ENCODE assay signal across 1 cellular context in the genomic region with DNA sequence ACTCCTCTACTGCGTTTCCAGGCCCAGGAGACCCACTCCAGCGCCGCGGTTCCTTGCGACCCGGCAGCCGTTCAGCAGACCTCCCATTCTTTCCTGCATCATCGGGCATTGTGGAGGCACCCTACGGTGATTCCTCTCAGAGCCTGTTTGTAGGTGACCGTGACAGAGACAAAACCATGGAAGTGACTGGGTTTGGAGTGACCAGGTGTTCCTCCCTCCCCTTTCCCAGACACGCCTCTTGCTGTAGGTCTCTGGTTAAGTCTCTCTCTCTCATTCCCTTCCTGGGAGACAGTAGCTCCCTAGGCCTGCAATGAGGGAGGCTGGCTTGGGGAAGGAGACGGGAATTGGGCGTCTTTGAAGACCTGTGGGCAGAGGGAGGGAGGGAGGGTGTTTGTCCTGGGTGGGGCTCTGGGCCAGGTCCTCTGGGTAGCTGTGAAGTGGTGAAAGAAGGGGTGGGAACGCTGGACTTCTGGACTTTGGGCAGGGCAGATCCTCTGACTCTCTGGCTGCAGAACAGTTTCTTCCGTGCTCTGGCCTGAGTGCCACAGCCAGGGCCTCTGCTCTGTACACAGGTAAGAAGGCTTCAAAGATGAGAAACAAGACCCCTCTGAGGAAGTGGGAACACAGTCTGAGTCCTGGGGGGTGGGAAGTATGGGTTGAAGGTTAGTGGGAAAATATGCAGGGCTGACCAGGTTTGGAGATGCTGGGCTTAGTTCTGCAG.
TF ChIP-seq lines count a peak whose summit lies in the region.

No MANE protein-coding gene starts in this region.

TF ChIP-seq in HepG2, 621 proteins besides CTCF, POLR2A, EP300 and RAD21 (continued from another document and continues in another):
- TF ChIP-seq, protein P1, sequence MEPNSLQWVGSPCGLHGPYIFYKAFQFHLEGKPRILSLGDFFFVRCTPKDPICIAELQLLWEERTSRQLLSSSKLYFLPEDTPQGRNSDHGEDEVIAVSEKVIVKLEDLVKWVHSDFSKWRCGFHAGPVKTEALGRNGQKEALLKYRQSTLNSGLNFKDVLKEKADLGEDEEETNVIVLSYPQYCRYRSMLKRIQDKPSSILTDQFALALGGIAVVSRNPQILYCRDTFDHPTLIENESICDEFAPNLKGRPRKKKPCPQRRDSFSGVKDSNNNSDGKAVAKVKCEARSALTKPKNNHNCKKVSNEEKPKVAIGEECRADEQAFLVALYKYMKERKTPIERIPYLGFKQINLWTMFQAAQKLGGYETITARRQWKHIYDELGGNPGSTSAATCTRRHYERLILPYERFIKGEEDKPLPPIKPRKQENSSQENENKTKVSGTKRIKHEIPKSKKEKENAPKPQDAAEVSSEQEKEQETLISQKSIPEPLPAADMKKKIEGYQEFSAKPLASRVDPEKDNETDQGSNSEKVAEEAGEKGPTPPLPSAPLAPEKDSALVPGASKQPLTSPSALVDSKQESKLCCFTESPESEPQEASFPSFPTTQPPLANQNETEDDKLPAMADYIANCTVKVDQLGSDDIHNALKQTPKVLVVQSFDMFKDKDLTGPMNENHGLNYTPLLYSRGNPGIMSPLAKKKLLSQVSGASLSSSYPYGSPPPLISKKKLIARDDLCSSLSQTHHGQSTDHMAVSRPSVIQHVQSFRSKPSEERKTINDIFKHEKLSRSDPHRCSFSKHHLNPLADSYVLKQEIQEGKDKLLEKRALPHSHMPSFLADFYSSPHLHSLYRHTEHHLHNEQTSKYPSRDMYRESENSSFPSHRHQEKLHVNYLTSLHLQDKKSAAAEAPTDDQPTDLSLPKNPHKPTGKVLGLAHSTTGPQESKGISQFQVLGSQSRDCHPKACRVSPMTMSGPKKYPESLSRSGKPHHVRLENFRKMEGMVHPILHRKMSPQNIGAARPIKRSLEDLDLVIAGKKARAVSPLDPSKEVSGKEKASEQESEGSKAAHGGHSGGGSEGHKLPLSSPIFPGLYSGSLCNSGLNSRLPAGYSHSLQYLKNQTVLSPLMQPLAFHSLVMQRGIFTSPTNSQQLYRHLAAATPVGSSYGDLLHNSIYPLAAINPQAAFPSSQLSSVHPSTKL (CRISPR knock-in tag; IDR thresholded peaks at IDR 0.05) = peak; percentile 64
- no peak for TF ChIP-seq ZNF253 (CRISPR knock-in tag; IDR thresholded peaks at IDR 0.05; ENCODE audit: borderline replicate concordance)
- TF ChIP-seq MXD4 (CRISPR knock-in tag; IDR thresholded peaks at IDR 0.05) = no peak
- TF ChIP-seq SP5 (CRISPR knock-in tag; IDR thresholded peaks at IDR 0.05; ENCODE audit: borderline replicate concordance, low read depth) = peak; percentile 98
- peak; percentile 91 for TF ChIP-seq GLI4 (CRISPR knock-in tag; IDR thresholded peaks at IDR 0.05; ENCODE audit: borderline replicate concordance)
- TF ChIP-seq, protein P2, sequence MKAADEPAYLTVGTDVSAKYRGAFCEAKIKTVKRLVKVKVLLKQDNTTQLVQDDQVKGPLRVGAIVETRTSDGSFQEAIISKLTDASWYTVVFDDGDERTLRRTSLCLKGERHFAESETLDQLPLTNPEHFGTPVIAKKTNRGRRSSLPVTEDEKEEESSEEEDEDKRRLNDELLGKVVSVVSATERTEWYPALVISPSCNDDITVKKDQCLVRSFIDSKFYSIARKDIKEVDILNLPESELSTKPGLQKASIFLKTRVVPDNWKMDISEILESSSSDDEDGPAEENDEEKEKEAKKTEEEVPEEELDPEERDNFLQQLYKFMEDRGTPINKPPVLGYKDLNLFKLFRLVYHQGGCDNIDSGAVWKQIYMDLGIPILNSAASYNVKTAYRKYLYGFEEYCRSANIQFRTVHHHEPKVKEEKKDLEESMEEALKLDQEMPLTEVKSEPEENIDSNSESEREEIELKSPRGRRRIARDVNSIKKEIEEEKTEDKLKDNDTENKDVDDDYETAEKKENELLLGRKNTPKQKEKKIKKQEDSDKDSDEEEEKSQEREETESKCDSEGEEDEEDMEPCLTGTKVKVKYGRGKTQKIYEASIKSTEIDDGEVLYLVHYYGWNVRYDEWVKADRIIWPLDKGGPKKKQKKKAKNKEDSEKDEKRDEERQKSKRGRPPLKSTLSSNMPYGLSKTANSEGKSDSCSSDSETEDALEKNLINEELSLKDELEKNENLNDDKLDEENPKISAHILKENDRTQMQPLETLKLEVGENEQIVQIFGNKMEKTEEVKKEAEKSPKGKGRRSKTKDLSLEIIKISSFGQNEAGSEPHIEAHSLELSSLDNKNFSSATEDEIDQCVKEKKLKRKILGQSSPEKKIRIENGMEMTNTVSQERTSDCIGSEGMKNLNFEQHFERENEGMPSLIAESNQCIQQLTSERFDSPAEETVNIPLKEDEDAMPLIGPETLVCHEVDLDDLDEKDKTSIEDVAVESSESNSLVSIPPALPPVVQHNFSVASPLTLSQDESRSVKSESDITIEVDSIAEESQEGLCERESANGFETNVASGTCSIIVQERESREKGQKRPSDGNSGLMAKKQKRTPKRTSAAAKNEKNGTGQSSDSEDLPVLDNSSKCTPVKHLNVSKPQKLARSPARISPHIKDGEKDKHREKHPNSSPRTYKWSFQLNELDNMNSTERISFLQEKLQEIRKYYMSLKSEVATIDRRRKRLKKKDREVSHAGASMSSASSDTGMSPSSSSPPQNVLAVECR (CRISPR knock-in tag; IDR thresholded peaks at IDR 0.05; ENCODE audit: borderline replicate concordance) = peak; percentile 56
- TF ChIP-seq CCDC6 (CRISPR knock-in tag; IDR thresholded peaks at IDR 0.05) = peak; percentile 47; the same call in 1 of the 2 replicates
- TF ChIP-seq MXI1 (IDR thresholded peaks at IDR 0.05; ENCODE audit: borderline replicate concordance, low read depth, low read length) = 0 out of 3 replicates have a peak, but pooled peaks have one; percentile 5
- TF ChIP-seq ELF1 (CRISPR knock-in tag; IDR thresholded peaks at IDR 0.05) = peak; percentile 62; the same call in 1 of the 2 replicates
- TF ChIP-seq, protein P3, sequence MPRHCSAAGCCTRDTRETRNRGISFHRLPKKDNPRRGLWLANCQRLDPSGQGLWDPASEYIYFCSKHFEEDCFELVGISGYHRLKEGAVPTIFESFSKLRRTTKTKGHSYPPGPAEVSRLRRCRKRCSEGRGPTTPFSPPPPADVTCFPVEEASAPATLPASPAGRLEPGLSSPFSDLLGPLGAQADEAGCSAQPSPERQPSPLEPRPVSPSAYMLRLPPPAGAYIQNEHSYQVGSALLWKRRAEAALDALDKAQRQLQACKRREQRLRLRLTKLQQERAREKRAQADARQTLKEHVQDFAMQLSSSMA (CRISPR knock-in tag; IDR thresholded peaks at IDR 0.05) = 0 out of 2 replicates have a peak, but pooled peaks have one; percentile 0
- TF ChIP-seq, protein P4, sequence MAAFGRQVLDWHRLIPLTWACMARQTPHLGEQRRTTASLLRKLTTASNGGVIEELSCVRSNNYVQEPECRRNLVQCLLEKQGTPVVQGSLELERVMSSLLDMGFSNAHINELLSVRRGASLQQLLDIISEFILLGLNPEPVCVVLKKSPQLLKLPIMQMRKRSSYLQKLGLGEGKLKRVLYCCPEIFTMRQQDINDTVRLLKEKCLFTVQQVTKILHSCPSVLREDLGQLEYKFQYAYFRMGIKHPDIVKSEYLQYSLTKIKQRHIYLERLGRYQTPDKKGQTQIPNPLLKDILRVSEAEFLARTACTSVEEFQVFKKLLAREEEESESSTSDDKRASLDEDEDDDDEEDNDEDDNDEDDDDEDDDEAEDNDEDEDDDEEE (CRISPR knock-in tag; IDR thresholded peaks at IDR 0.05) = no peak
- TF ChIP-seq MEF2D (CRISPR knock-in tag; IDR thresholded peaks at IDR 0.05) = peak; percentile 78
- TF ChIP-seq ZNF83 (CRISPR knock-in tag; IDR thresholded peaks at IDR 0.05; ENCODE audit: borderline replicate concordance) = peak; percentile 52; the same call in 1 of the 2 replicates
- peak; percentile 83 for TF ChIP-seq ZSCAN29 (CRISPR knock-in tag; conservative IDR thresholded peaks at IDR 0.05)
- TF ChIP-seq, protein P5, sequence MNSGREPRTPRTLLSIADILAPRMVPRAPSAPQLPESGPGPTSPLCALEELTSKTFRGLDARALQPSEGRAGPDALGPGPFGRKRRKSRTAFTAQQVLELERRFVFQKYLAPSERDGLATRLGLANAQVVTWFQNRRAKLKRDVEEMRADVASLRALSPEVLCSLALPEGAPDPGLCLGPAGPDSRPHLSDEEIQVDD (CRISPR knock-in tag; IDR thresholded peaks at IDR 0.05; ENCODE audit: borderline replicate concordance) = 0 out of 2 replicates have a peak, but pooled peaks have one; percentile 19
- TF ChIP-seq, protein P6, sequence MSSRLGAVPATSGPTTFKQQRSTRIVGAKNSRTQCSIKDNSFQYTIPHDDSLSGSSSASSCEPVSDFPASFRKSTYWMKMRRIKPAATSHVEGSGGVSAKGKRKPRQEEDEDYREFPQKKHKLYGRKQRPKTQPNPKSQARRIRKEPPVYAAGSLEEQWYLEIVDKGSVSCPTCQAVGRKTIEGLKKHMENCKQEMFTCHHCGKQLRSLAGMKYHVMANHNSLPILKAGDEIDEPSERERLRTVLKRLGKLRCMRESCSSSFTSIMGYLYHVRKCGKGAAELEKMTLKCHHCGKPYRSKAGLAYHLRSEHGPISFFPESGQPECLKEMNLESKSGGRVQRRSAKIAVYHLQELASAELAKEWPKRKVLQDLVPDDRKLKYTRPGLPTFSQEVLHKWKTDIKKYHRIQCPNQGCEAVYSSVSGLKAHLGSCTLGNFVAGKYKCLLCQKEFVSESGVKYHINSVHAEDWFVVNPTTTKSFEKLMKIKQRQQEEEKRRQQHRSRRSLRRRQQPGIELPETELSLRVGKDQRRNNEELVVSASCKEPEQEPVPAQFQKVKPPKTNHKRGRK (CRISPR knock-in tag; IDR thresholded peaks at IDR 0.05) = no peak; the same call in 1 of the 2 replicates
- no peak for TF ChIP-seq CREB1 (IDR thresholded peaks at IDR 0.05)
- peak; percentile 72; the same call in 1 of the 2 replicates for TF ChIP-seq CREB1 (CRISPR knock-in tag; IDR thresholded peaks at IDR 0.05)
- TF ChIP-seq RFX1 (IDR thresholded peaks at IDR 0.05) = no peak
- 0 out of 2 replicates have a peak, but pooled peaks have one; percentile 24 for TF ChIP-seq KDM5A (IDR thresholded peaks at IDR 0.05; ENCODE audit: borderline replicate concordance, low read length)
- TF ChIP-seq ZNF652 (CRISPR knock-in tag; IDR thresholded peaks at IDR 0.05; ENCODE audit: borderline replicate concordance, low read depth) = peak; percentile 41; the same call in 1 of the 2 replicates
- peak; percentile 84 for TF ChIP-seq PHF21A (CRISPR knock-in tag; IDR thresholded peaks at IDR 0.05)
- peak; percentile 44 for TF ChIP-seq NR2F6 (IDR thresholded peaks at IDR 0.05)
- TF ChIP-seq NR2F6 (CRISPR knock-in tag; IDR thresholded peaks at IDR 0.05) = peak; percentile 80
- 0 out of 2 replicates have a peak, but pooled peaks have one; percentile 24 for TF ChIP-seq ZNF749 (CRISPR knock-in tag; IDR thresholded peaks at IDR 0.05; ENCODE audit: borderline replicate concordance)
- TF ChIP-seq ZZZ3 (CRISPR knock-in tag; IDR thresholded peaks at IDR 0.05; ENCODE audit: borderline replicate concordance) = peak; percentile 87; the same call in 1 of the 2 replicates
- peak; percentile 87 for TF ChIP-seq ZNF274 (CRISPR knock-in tag; IDR thresholded peaks at IDR 0.05)
- no peak for TF ChIP-seq SP2 (CRISPR knock-in tag; IDR thresholded peaks at IDR 0.05)
- TF ChIP-seq RBM39 (IDR thresholded peaks at IDR 0.05; ENCODE audit: low read depth, low read length, poor library complexity, severe bottlenecking) = peak; percentile 80
- 0 out of 2 replicates have a peak, but pooled peaks have one; percentile 17 for TF ChIP-seq ZNF264 (CRISPR knock-in tag; IDR thresholded peaks at IDR 0.05)
- 0 out of 2 replicates have a peak, but pooled peaks have one; percentile 22 for TF ChIP-seq ZNF761 (CRISPR knock-in tag; conservative IDR thresholded peaks at IDR 0.05)
- TF ChIP-seq ZNF678 (CRISPR knock-in tag; IDR thresholded peaks at IDR 0.05) = peak; percentile 82; the same call in 1 of the 2 replicates
- TF ChIP-seq ZNF343 (CRISPR knock-in tag; IDR thresholded peaks at IDR 0.05) = peak; percentile 74; the same call in 1 of the 2 replicates
- TF ChIP-seq, protein P7, sequence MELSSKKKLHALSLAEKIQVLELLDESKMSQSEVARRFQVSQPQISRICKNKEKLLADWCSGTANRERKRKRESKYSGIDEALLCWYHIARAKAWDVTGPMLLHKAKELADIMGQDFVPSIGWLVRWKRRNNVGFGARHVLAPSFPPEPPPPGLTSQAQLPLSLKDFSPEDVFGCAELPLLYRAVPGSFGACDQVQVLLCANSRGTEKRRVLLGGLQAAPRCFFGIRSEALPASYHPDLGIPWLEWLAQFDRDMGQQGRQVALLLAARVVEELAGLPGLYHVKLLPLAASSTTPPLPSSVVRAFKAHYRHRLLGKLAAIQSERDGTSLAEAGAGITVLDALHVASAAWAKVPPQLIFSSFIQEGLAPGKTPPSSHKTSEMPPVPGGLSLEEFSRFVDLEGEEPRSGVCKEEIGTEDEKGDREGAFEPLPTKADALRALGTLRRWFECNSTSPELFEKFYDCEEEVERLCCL (CRISPR knock-in tag; IDR thresholded peaks at IDR 0.05; ENCODE audit: borderline replicate concordance) = peak; percentile 72; the same call in 1 of the 2 replicates
- peak; percentile 78 for TF ChIP-seq XRCC5 (optimal IDR thresholded peaks at IDR 0.05; ENCODE audit: low read length)
- TF ChIP-seq, protein P8, sequence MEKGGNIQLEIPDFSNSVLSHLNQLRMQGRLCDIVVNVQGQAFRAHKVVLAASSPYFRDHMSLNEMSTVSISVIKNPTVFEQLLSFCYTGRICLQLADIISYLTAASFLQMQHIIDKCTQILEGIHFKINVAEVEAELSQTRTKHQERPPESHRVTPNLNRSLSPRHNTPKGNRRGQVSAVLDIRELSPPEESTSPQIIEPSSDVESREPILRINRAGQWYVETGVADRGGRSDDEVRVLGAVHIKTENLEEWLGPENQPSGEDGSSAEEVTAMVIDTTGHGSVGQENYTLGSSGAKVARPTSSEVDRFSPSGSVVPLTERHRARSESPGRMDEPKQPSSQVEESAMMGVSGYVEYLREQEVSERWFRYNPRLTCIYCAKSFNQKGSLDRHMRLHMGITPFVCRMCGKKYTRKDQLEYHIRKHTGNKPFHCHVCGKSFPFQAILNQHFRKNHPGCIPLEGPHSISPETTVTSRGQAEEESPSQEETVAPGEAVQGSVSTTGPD (CRISPR knock-in tag; IDR thresholded peaks at IDR 0.05) = no peak
- no peak for TF ChIP-seq ZNF329 (CRISPR knock-in tag; IDR thresholded peaks at IDR 0.05; ENCODE audit: low read depth)
- TF ChIP-seq RFX5 (IDR thresholded peaks at IDR 0.05; ENCODE audit: low read depth, low read length) = no peak
- no peak for TF ChIP-seq SOX6 (IDR thresholded peaks at IDR 0.05)
- peak; percentile 52; the same call in 1 of the 2 replicates for TF ChIP-seq SOX6 (CRISPR knock-in tag; IDR thresholded peaks at IDR 0.05)
- TF ChIP-seq ATM (IDR thresholded peaks at IDR 0.05; ENCODE audit: borderline replicate concordance) = no peak
- TF ChIP-seq ISX (CRISPR knock-in tag; conservative IDR thresholded peaks at IDR 0.05) = no peak
- peak; percentile 81; the same call in 1 of the 2 replicates for TF ChIP-seq ZNF670 (CRISPR knock-in tag; IDR thresholded peaks at IDR 0.05; ENCODE audit: borderline replicate concordance)
- TF ChIP-seq MEIS2 (CRISPR knock-in tag; IDR thresholded peaks at IDR 0.05) = peak; percentile 13; the same call in 1 of the 2 replicates
- peak; percentile 15; the same call in 1 of the 2 replicates for TF ChIP-seq ZNF451 (CRISPR knock-in tag; IDR thresholded peaks at IDR 0.05)
- no peak; the same call in none of the 2 replicates for TF ChIP-seq RELA (CRISPR knock-in tag; IDR thresholded peaks at IDR 0.05)
- TF ChIP-seq SPEN (CRISPR knock-in tag; IDR thresholded peaks at IDR 0.05; ENCODE audit: low read depth) = peak; percentile 88
